Comparison of ENCODE assay signal across 9 cellular contexts in genomic region chr7:70776627-70777101, GRCh38.
DNase-seq lines count a peak whose midpoint lies in the region; ATAC-seq, FAIRE-seq and TF ChIP-seq lines count a peak whose summit lies in the region.
"Had no signal": no experiment of that assay in that cellular context is flagged by ENCODE, and none has a peak within 500 bp of the region (broad histone marks: within the 10 kb centered on the region; RNA-seq: fewer than 3 reads in every experiment).

No MANE protein-coding gene starts in this region.

- peaks cover 84% of the 10 kb centered on the region for H3K36me3 Mint-ChIP-seq in nephron progenitor cell (ENCODE audit: low read depth)

- TF ChIP-seq CTCF in nephron progenitor cell (IDR thresholded peaks at IDR 0.05) = no peak

- peaks cover 26% of the 10 kb centered on the region for H3K4me1 Mint-ChIP-seq in nephron progenitor cell

- no peak overlapping the region for H3K4me3 Mint-ChIP-seq in nephron progenitor cell

- peak; percentile 68 for ATAC-seq in HG02798 (IDR thresholded peaks at IDR 0.05; ENCODE audit: poor library complexity, unreplicated experiment)
- ATAC-seq in GM21381 (IDR thresholded peaks at IDR 0.05; ENCODE audit: unreplicated experiment) = no peak
- ATAC-seq in GM18870 (IDR thresholded peaks at IDR 0.05; ENCODE audit: unreplicated experiment) = no peak

- FAIRE-seq in GM19239 (lab: Jason Lieb, UNC) = no peak
- FAIRE-seq: G401.6 had no signal

- H3K27me3 Mint-ChIP-seq in nephron progenitor cell (ENCODE audit: low read depth, poor library complexity) = peaks cover 3% of the 10 kb centered on the region

- DNase-seq in GM04503 (ENCODE audit: low read depth) = peak; percentile 7
- peak; percentile 12 to 96 (median 77) for DNase-seq in anterior cingulate cortex (lab: John Stamatoyannopoulos, UW)
- no peak for DNase-seq in nephron progenitor cell
- no peak for DNase-seq in GM19239 (ENCODE audit: insufficient read length, low spot score)
- no peak for DNase-seq in 8988T

- no peaks in the 10 kb centered on the region for H3K9me3 Mint-ChIP-seq in nephron progenitor cell

- H3K27ac Mint-ChIP-seq in nephron progenitor cell = peak overlapping the region; percentile 37

Comparison
In these comparisons a context has a peak if more than half of its experiments do, and no peak if none do; other contexts are left out.
1. DNase-seq: peak in GM04503 (single experiment) and anterior cingulate cortex (58 of 58); none in nephron progenitor cell (single experiment), GM19239 (single experiment) and 8988T (single experiment).